14 cellular contexts compared by ENCODE assay signal in the genomic region with DNA sequence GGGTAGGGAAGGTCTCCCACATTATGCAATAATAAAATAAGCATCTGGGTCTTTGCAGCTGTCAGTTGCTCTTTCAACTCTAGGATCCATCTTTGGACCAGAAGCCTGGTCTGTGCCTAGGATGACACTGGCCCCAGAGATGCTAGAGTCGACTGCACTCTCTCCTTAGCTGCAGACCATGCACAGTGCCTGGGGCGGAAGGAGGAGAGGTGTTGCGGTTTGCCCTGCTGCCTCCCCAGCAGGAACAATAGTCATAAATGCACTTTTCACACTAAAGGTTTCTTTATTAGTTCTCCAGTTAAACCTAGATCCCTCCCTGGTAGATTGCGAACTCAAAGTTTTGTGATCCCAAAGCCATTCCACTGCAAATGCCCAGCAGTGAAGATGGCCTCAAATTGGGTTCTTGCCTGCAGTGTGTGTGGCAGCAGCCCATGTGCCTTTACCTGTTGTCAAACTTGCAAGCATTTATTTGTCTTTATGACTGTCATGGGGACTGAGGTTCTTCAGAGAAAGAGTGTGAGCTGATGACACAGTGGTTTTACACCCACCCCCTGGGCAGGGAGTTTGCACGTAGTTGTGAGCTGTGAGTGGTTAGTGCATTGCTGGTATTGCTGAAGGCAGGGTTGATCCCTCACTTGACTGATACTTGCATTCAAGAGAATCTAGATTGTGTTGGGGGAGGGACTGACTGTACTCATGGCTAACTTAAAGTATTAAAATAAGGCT. TPM values are rescaled to one million over a fixed set of nuclear protein-coding genes. Genes with fewer than 3 reads are reported as not detected.
DNase-seq lines count a peak whose midpoint lies in the region; ATAC-seq, FAIRE-seq and TF ChIP-seq lines count a peak whose summit lies in the region.
"Had no signal": no experiment of that assay in that cellular context is flagged by ENCODE, and none has a peak within 500 bp of the region (broad histone marks: within the 10 kb centered on the region; RNA-seq: fewer than 3 reads in every experiment).

No MANE protein-coding gene starts in this region.

- no peak; the same call in 1 of the 2 replicates for TF ChIP-seq POLR2A in GM12892 (IDR thresholded peaks at IDR 0.05; ENCODE audit: low read depth, low read length)

- peaks cover 27% of the 10 kb centered on the region for H3K36me3 Mint-ChIP-seq in T-helper 2 cell treated with Interferon-gamma antibody and Interleukin-4, amounts not matched to agents 5 μg/mL and 100 μg/mL, for 36 hours (ENCODE audit: low read depth)
- peaks cover 0 to 7% (median 0%) of the 10 kb centered on the region in 3 donors for H3K36me3 Mint-ChIP-seq in immature natural killer cell

- peaks cover 32% of the 10 kb centered on the region for H3K4me1 Mint-ChIP-seq in T-helper 2 cell treated with Interferon-gamma antibody and Interleukin-4, amounts not matched to agents 5 μg/mL and 100 μg/mL, for 36 hours (ENCODE audit: low read depth)
- H3K4me1 Mint-ChIP-seq in immature natural killer cell, result peaks cover 32 to 52% of the 10 kb centered on the region in 2 donors
- H3K4me1 Mint-ChIP-seq in stimulated activated naive CD8-positive, alpha-beta T cell treated with anti-CD3 and anti-CD28 coated beads, Interleukin-15, amount 100 ng/mL, for 72 hours, result peaks cover 64% of the 10 kb centered on the region
- H3K4me1 Mint-ChIP-seq: H9, neural crest cell had no signal

- peak; percentile 77 for ATAC-seq in stimulated activated naive CD8-positive, alpha-beta T cell treated with anti-CD3 and anti-CD28 coated beads, Interleukin-15, amount 100 ng/mL, for 72 hours

- DNase-seq in stimulated activated CD4-positive, alpha-beta T cell treated with anti-CD3 and anti-CD28 coated beads, Interleukin-15, amount 100 ng/mL, for 24 hours, result peak; percentile 24
- no peak for DNase-seq in stimulated activated CD4-positive, alpha-beta T cell treated with anti-CD3 and anti-CD28 coated beads, Interleukin-4, amount 100 ng/mL, for 1 hour
- DNase-seq in T-helper 2 cell treated with Interferon-gamma antibody and Interleukin-4, amounts not matched to agents 5 μg/mL and 100 μg/mL, for 36 hours (ENCODE audit: low spot score), result peak; percentile 25
- DNase-seq in immature natural killer cell (peak; percentile 32 to 66 (median 45)), GM12892 (ENCODE audit: insufficient read length) (no peak), DMS153 treated with DMSO at 0.1 percent for 48 hours (lab: John Stamatoyannopoulos, UW; ENCODE audit: unreplicated experiment) (no peak)
- peak in 1 of 2 donors; percentile 21 for DNase-seq in stimulated activated naive CD8-positive, alpha-beta T cell treated with anti-CD3 and anti-CD28 coated beads, Interleukin-15, amount 100 ng/mL, for 72 hours
- DNase-seq: activated effector memory CD4-positive, alpha-beta T cell treated with anti-CD3 and anti-CD28 coated beads, Interleukin-2, amount 50 U/mL, for 16 hours; cortex of kidney; H9; NCI-H1417 treated with DMSO at 0.1 percent for 48 hours; SW 1271 had no signal

- H3K27ac Mint-ChIP-seq in T-helper 2 cell treated with Interferon-gamma antibody and Interleukin-4, amounts not matched to agents 5 μg/mL and 100 μg/mL, for 36 hours, result peak overlapping the region; percentile 69
- peak overlapping the region; percentile 85 to 94 (median 93) for H3K27ac Mint-ChIP-seq in immature natural killer cell
- no peak overlapping the region for H3K27ac Mint-ChIP-seq in stimulated activated naive CD8-positive, alpha-beta T cell treated with anti-CD3 and anti-CD28 coated beads, Interleukin-15, amount 100 ng/mL, for 72 hours

- H3K9me3 Mint-ChIP-seq in T-helper 2 cell treated with Interferon-gamma antibody and Interleukin-4, amounts not matched to agents 5 μg/mL and 100 μg/mL, for 36 hours, result no peaks in the 10 kb centered on the region
- H3K9me3 Mint-ChIP-seq in immature natural killer cell, result no peaks in the 10 kb centered on the region
- H3K9me3 Mint-ChIP-seq in stimulated activated naive CD8-positive, alpha-beta T cell treated with anti-CD3 and anti-CD28 coated beads, Interleukin-15, amount 100 ng/mL, for 72 hours, result no peaks in the 10 kb centered on the region
- H3K9me3 Mint-ChIP-seq: H9, neural crest cell had no signal

- no peaks in the 10 kb centered on the region for H3K27me3 Mint-ChIP-seq in T-helper 2 cell treated with Interferon-gamma antibody and Interleukin-4, amounts not matched to agents 5 μg/mL and 100 μg/mL, for 36 hours (ENCODE audit: low read depth)
- H3K27me3 Mint-ChIP-seq in immature natural killer cell (ENCODE audit: low read depth in 3 of 3), result peaks cover under 1 to 6% (median 2%) of the 10 kb centered on the region in 3 donors
- no peaks in the 10 kb centered on the region for H3K27me3 Mint-ChIP-seq in stimulated activated naive CD8-positive, alpha-beta T cell treated with anti-CD3 and anti-CD28 coated beads, Interleukin-15, amount 100 ng/mL, for 72 hours

- FAIRE-seq in GM12892 (lab: Jason Lieb, UNC), result no peak
- FAIRE-seq: RCC 7860 had no signal

- no peak overlapping the region for H3K4me3 Mint-ChIP-seq in T-helper 2 cell treated with Interferon-gamma antibody and Interleukin-4, amounts not matched to agents 5 μg/mL and 100 μg/mL, for 36 hours
- peak overlapping the region in 4 of 5 donors; percentile 21 to 77 (median 62) for H3K4me3 Mint-ChIP-seq in immature natural killer cell
- no peak overlapping the region for H3K4me3 Mint-ChIP-seq in stimulated activated naive CD8-positive, alpha-beta T cell treated with anti-CD3 and anti-CD28 coated beads, Interleukin-15, amount 100 ng/mL, for 72 hours
- H3K4me3 Mint-ChIP-seq: H9, neural crest cell had no signal

RNA-seq across cellular contexts. Expression of gene ATXN1L, which starts 10.3 kb away (rescaled TPM):
- polyA plus RNA-seq in immature natural killer cell, result 10 to 100 TPM in 1 of 3 donors, 1 to 10 TPM in 2; 9.6 to 18.6 (median 9.8) TPM
- polyA plus RNA-seq in GM12892 (2012; ENCODE audit: missing spikeins), result 9.0 TPM

RNA-seq across cellular contexts. Expression of gene ZNF821, which starts 27.9 kb away (rescaled TPM):
- 10 to 100 TPM in 2 of 3 donors, 1 to 10 TPM in 1; 9.3 to 12.6 (median 12.2) TPM for polyA plus RNA-seq in immature natural killer cell
- 8.3 TPM for polyA plus RNA-seq in GM12892 (2012; ENCODE audit: missing spikeins)

RNA-seq across cellular contexts. Expression of gene IST1, which starts 39.2 kb away (rescaled TPM):
- polyA plus RNA-seq in immature natural killer cell, result 100 to 1,000 TPM in 2 of 3 donors, 10 to 100 TPM in 1; 98.3 to 171 (median 141) TPM
- polyA plus RNA-seq in GM12892 (2012; ENCODE audit: missing spikeins), result 132 TPM

RNA-seq across cellular contexts. Expression of gene AP1G1, which starts 47.5 kb away (rescaled TPM):
- 10 to 100 TPM in 1 of 3 donors, 1 to 10 TPM in 2; 5.2 to 24.4 (median 5.2) TPM for polyA plus RNA-seq in immature natural killer cell
- 31.7 TPM for polyA plus RNA-seq in GM12892 (2012; ENCODE audit: missing spikeins)

Comparison
In these comparisons a context has a peak if more than half of its experiments do, and no peak if none do; other contexts are left out.
1. DNase-seq: peak in stimulated activated CD4-positive, alpha-beta T cell treated with anti-CD3 and anti-CD28 coated beads, Interleukin-15, amount 100 ng/mL, for 24 hours (single experiment), T-helper 2 cell treated with Interferon-gamma antibody and Interleukin-4, amounts not matched to agents 5 μg/mL and 100 μg/mL, for 36 hours (single experiment) and immature natural killer cell (3 of 3); none in stimulated activated CD4-positive, alpha-beta T cell treated with anti-CD3 and anti-CD28 coated beads, Interleukin-4, amount 100 ng/mL, for 1 hour (single experiment), GM12892 (single experiment) and DMS153 treated with DMSO at 0.1 percent for 48 hours (single experiment).
2. H3K27ac Mint-ChIP-seq: peak in T-helper 2 cell treated with Interferon-gamma antibody and Interleukin-4, amounts not matched to agents 5 μg/mL and 100 μg/mL, for 36 hours (single experiment) and immature natural killer cell (6 of 6); none in stimulated activated naive CD8-positive, alpha-beta T cell treated with anti-CD3 and anti-CD28 coated beads, Interleukin-15, amount 100 ng/mL, for 72 hours (0 of 2).
3. H3K4me3 Mint-ChIP-seq: peak in immature natural killer cell (4 of 5); none in T-helper 2 cell treated with Interferon-gamma antibody and Interleukin-4, amounts not matched to agents 5 μg/mL and 100 μg/mL, for 36 hours (single experiment) and stimulated activated naive CD8-positive, alpha-beta T cell treated with anti-CD3 and anti-CD28 coated beads, Interleukin-15, amount 100 ng/mL, for 72 hours (0 of 2).